ENCODE assay signal across 17 cellular contexts in genomic region chr5:179653135-179653534, GRCh38. TPM values are rescaled to one million over a fixed set of nuclear protein-coding genes. Genes with fewer than 3 reads are reported as not detected.
"Had no signal": no experiment of that assay in that cellular context is flagged by ENCODE, and none has a peak within 500 bp of the region (broad histone marks: within the 10 kb centered on the region; RNA-seq: fewer than 3 reads in every experiment).

No MANE protein-coding gene starts in this region.

RNA-seq across cellular contexts. Expression of gene CBY3, which starts 27.7 kb away (rescaled TPM):
- total RNA-seq: kidney, left colon, left lung, liver, lower lobe of right lung, mucosa of gallbladder, natural killer cell, occipital lobe, osteocyte, posterior vena cava, psoas muscle, skeletal muscle tissue, smooth muscle cell, temporal lobe, ureter, uterus had no signal
- polyA plus RNA-seq: liver, mammary epithelial cell, smooth muscle cell had no signal
